ENCODE assay signal across 8 cellular contexts in the genomic region with DNA sequence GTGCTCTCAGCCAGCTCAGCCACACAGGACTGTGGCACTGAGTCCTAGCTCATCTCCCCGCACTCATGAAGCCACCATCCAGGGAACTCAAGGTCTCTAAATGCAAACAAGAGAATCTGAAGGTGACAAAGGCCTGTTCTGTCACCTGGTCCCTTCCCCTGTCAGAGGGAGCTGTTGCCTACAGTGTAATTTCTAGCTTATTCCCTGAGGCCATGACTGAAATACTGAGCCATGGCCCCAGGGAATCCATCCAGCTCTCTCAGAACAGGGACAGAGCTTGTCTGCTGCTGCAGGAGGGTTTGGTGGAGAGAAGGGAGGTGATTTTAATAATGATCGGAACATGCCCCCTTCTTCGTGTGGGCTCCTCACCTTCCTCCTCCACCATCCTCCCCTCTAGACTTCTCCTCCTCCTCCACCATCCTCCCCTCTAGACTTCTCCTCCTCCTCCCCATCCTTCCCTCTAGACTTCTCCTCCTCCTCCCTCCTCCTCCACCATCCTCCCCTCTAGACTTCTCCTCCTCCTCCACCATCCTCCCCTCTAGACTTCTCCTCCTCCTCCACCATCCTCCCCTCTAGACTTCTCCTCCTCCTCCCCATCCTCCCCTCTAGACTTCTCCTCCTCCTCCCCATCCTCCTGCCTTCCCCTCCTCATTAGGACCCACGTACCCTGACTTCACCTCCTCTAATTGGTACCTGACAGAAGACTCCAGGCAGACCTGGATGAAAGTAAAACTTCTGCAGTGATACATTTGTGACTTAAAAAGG.
A peak's percentile ranks its signal among the peaks of the same experiment; 100 is the strongest.
DNase-seq lines count a peak whose midpoint lies in the region; ATAC-seq, FAIRE-seq and TF ChIP-seq lines count a peak whose summit lies in the region.

No MANE protein-coding gene starts in this region.

- H3K36me3 ChIP-seq in RWPE2 (ENCODE audit: low read depth) (no peaks in the 10 kb centered on the region), small intestine (ENCODE audit: control insufficient read depth in 2 of 2, insufficient read depth in 2 of 2, low read length in 2 of 2) (no peaks in the 10 kb centered on the region)

- H3K9me3 ChIP-seq in RWPE2 (ENCODE audit: severe bottlenecking) (no peaks in the 10 kb centered on the region), small intestine (ENCODE audit: control insufficient read depth, low read depth) (no peaks in the 10 kb centered on the region)

- H3K27me3 ChIP-seq in RWPE2 (ENCODE audit: insufficient read depth, poor library complexity, severe bottlenecking): no peaks in the 10 kb centered on the region
- no peaks in the 10 kb centered on the region for H3K27me3 ChIP-seq in foreskin keratinocyte
- H3K27me3 ChIP-seq in small intestine (ENCODE audit: control insufficient read depth in 2 of 2, insufficient read depth in 2 of 2, low read length in 2 of 2): no peaks in the 10 kb centered on the region

- 75 to 91% (median 88%) methylated on average over 4 of the region's 4 CpGs for WGBS in small intestine, 3 donors

- H3K27ac ChIP-seq in RWPE2 (ENCODE audit: poor library complexity, severe bottlenecking): no peak overlapping the region
- no peak overlapping the region for H3K27ac ChIP-seq in foreskin keratinocyte
- H3K27ac ChIP-seq in small intestine (ENCODE audit: low read depth in 1 of 2, low read length in 1 of 2): no peak overlapping the region

- H3K4me1 ChIP-seq in RWPE2 (ENCODE audit: insufficient read depth, poor library complexity, severe bottlenecking) (no peaks in the 10 kb centered on the region), foreskin keratinocyte (no peaks in the 10 kb centered on the region), small intestine (ENCODE audit: control insufficient read depth in 2 of 2, insufficient read depth in 1 of 2, low read depth in 1 of 2, low read length in 1 of 2) (no peaks in the 10 kb centered on the region)

- ATAC-seq in activated CD4-positive, CD25-positive, alpha-beta regulatory T cell treated with anti-CD3 and anti-CD28 coated beads, Interleukin-2, amount 50 U/mL, for 24 hours: no peak
- peak; percentile 40; the same call in 1 of the 3 replicates for ATAC-seq in RWPE2 (ENCODE audit: low read depth)
- ATAC-seq in foreskin keratinocyte: peak; percentile 44
- no peak for ATAC-seq in HG03457 (IDR thresholded peaks at IDR 0.05; ENCODE audit: unreplicated experiment)

- no peak for TF ChIP-seq CTCF in RWPE2 (IDR thresholded peaks at IDR 0.05; ENCODE audit: poor library complexity, severe bottlenecking)
- TF ChIP-seq CTCF in foreskin keratinocyte (conservative IDR thresholded peaks at IDR 0.05): no peak

- peak; percentile 100 for FAIRE-seq in small intestine (lab: Jason Lieb, UNC)

- DNase-seq in activated CD4-positive, CD25-positive, alpha-beta regulatory T cell treated with anti-CD3 and anti-CD28 coated beads, Interleukin-2, amount 50 U/mL, for 16 hours (ENCODE audit: low read depth, low spot score): peak; percentile 31
- DNase-seq in RWPE2 (ENCODE audit: low spot score) (no peak), foreskin keratinocyte (peak in 1 of 2 donors; percentile 38), small intestine (peak; percentile 27), NCI-H2171 (lab: John Stamatoyannopoulos, UW) (no peak), KG1 (lab: John Stamatoyannopoulos, UW) (no peak)

- H3K4me3 ChIP-seq in RWPE2 (ENCODE audit: severe bottlenecking) (no peak overlapping the region), small intestine (ENCODE audit: low read depth in 1 of 2, low read length in 2 of 2) (no peak overlapping the region)

Comparison
In these comparisons a context has a peak if more than half of its experiments do, and no peak if none do; other contexts are left out.
1. DNase-seq: peak in activated CD4-positive, CD25-positive, alpha-beta regulatory T cell treated with anti-CD3 and anti-CD28 coated beads, Interleukin-2, amount 50 U/mL, for 16 hours (single experiment) and small intestine (single experiment); none in RWPE2 (single experiment), NCI-H2171 (single experiment) and KG1 (single experiment).
2. ATAC-seq: peak in RWPE2 (single experiment) and foreskin keratinocyte (single experiment); none in activated CD4-positive, CD25-positive, alpha-beta regulatory T cell treated with anti-CD3 and anti-CD28 coated beads, Interleukin-2, amount 50 U/mL, for 24 hours (0 of 2) and HG03457 (single experiment).